ENCODE assay signal across 1 cellular context in genomic region chr12:108559748-108560147, GRCh38.
TF ChIP-seq lines count a peak whose summit lies in the region.

No MANE protein-coding gene starts in this region.

TF ChIP-seq in endothelial cell of umbilical vein, 7 proteins besides CTCF, POLR2A, EP300 and RAD21:
- TF ChIP-seq POLR2AphosphoS5 (IDR thresholded peaks at IDR 0.05; ENCODE audit: insufficient read depth, low read depth, low read length) (no peak), GATA2 (IDR thresholded peaks at IDR 0.05; ENCODE audit: insufficient read depth, insufficient read length, low read depth, low read length) (no peak), MAX (IDR thresholded peaks at IDR 0.05; ENCODE audit: insufficient read depth, insufficient read length) (no peak), EZH2 (IDR thresholded peaks at IDR 0.05; ENCODE audit: borderline replicate concordance, low read depth, low read length, severe bottlenecking) (no peak), JUN (IDR thresholded peaks at IDR 0.05; ENCODE audit: borderline replicate concordance, insufficient read depth, insufficient read length, low read depth) (no peak), MYC (IDR thresholded peaks at IDR 0.05; ENCODE audit: low read depth, low read length) (no peak), FOS (IDR thresholded peaks at IDR 0.05; ENCODE audit: borderline replicate concordance, insufficient read depth, low read length) (no peak)
